Comparison of ENCODE assay signal across 9 cellular contexts in the genomic region with DNA sequence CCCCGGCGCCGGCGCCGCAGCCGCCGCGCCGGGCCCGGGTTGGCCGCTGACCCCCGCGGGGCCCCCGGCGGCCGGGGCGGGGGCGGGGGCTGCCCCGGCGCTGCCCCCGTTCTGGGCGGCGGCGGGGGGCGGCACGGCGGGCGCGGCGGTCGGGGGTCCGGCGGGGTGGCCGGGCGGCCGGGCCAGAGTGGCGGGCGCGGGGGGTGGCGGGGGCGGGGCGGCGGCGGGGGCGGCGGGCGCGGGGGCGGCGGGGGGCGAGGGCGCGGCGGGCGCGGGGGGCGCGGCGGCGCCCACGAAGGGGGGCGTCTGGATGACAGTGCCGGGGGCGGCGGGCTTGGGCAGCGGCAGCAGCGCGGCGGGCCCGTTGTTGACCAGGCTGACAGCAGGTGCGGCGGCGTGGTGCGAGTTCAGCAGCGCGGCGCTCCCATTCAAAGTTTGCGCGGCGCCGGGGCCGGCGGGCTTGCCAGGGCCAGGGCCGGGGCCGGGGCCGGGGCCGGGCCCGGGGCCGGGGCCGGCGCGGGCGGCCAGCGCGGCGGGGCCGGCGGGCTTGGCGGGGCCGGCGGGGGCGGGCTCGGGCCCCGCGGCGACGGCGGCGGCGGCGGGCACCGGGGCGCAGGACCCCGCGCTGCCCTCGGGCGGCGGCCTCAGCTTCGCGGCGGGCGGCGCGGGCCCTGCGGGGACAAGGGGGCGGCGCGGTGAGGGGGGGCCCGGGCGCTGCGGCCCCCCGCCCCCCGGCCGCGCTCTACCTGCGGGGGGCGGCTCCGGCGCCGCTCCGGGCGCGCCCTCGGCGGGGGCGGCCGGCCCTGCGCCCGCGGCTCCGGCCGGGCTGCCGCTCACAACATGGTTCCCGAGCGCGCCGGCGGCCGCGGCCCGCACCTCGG. TPM values are rescaled to one million over a fixed set of nuclear protein-coding genes. Genes with fewer than 3 reads are reported as not detected.
A peak's percentile ranks its signal among the peaks of the same experiment; 100 is the strongest.
DNase-seq lines count a peak whose midpoint lies in the region; ATAC-seq and TF ChIP-seq lines count a peak whose summit lies in the region.
"Had no signal": no experiment of that assay in that cellular context is flagged by ENCODE, and none has a peak within 500 bp of the region (broad histone marks: within the 10 kb centered on the region; RNA-seq: fewer than 3 reads in every experiment).

No MANE protein-coding gene starts in this region.

- peaks cover 2% of the 10 kb centered on the region for H3K27me3 Mint-ChIP-seq in activated T-helper 2 cell treated with anti-CD3 and anti-CD28 coated beads, Interferon-gamma antibody, Interleukin-2, Interleukin-4, amounts not matched to agents 10 μg/mL and 5 μg/mL and 100 μg/mL, durations not matched to agents 14 hours and 24 hours and 36 hours (ENCODE audit: low read depth)
- H3K27me3 Mint-ChIP-seq: activated naive CD8-positive, alpha-beta T cell had no signal

- no peaks in the 10 kb centered on the region for H3K36me3 ChIP-seq in mammary epithelial cell (ENCODE audit: insufficient read depth, low read length)
- H3K36me3 ChIP-seq in lower lobe of right lung = no peaks in the 10 kb centered on the region

- H3K9me3 ChIP-seq in mammary epithelial cell (replicated peaks; ENCODE audit: insufficient read depth, low read length) = peaks cover 3% of the 10 kb centered on the region
- no peaks in the 10 kb centered on the region for H3K9me3 ChIP-seq in lower lobe of right lung

- no peak overlapping the region for H3K4me3 Mint-ChIP-seq in activated T-helper 2 cell treated with anti-CD3 and anti-CD28 coated beads, Interferon-gamma antibody, Interleukin-2, Interleukin-4, amounts not matched to agents 10 μg/mL and 5 μg/mL and 100 μg/mL, durations not matched to agents 14 hours and 24 hours and 36 hours (ENCODE audit: low read depth)

- H4K20me1 ChIP-seq in mammary epithelial cell (ENCODE audit: insufficient read depth, low read length) = peaks cover 2% of the 10 kb centered on the region

- peaks cover 17% of the 10 kb centered on the region for H3K36me3 Mint-ChIP-seq in activated T-helper 2 cell treated with anti-CD3 and anti-CD28 coated beads, Interferon-gamma antibody, Interleukin-2, Interleukin-4, amounts not matched to agents 10 μg/mL and 5 μg/mL and 100 μg/mL, durations not matched to agents 14 hours and 24 hours and 36 hours (ENCODE audit: low read depth)
- H3K36me3 Mint-ChIP-seq: activated naive CD8-positive, alpha-beta T cell had no signal

- no TSS peak for BruUV-seq in mammary epithelial cell (replicated peaks; lab: Mats Ljungman, UMichigan)

- H3K4me2 ChIP-seq in mammary epithelial cell (ENCODE audit: insufficient read depth, low read depth, low read length) = peak overlapping the region; percentile 92

- dilution Hi-C loops in mammary epithelial cell (cut with HindIII; ENCODE audit: low sequenced_read_pairs) = loop anchor here (5.0 kb wide), 1 partner anchor 43 kb away; no protein-coding TSS in a partner anchor

- no peak overlapping the region for H3K27ac Mint-ChIP-seq in activated T-helper 2 cell treated with anti-CD3 and anti-CD28 coated beads, Interferon-gamma antibody, Interleukin-2, Interleukin-4, amounts not matched to agents 10 μg/mL and 5 μg/mL and 100 μg/mL, durations not matched to agents 14 hours and 24 hours and 36 hours

- no peak overlapping the region for H3K27ac ChIP-seq in mammary epithelial cell (ENCODE audit: insufficient read depth, low read depth, low read length)
- H3K27ac ChIP-seq in lower lobe of right lung = no peak overlapping the region

- peak overlapping the region; percentile 22 for H3K9ac ChIP-seq in mammary epithelial cell (ENCODE audit: insufficient read depth, low read length)

- peaks cover 46% of the 10 kb centered on the region for H3K79me2 ChIP-seq in mammary epithelial cell (ENCODE audit: insufficient read depth, low read length)

- DNase-seq in NCI-H146 (lab: John Stamatoyannopoulos, UW) (peak; percentile 59), NCI-H146 treated with DMSO at 0.1 percent for 48 hours (lab: John Stamatoyannopoulos, UW; ENCODE audit: unreplicated experiment) (no peak), HuH-7.5 (ENCODE audit: low spot score) (peak; percentile 71), mammary epithelial cell (no peak), lower lobe of right lung (no peak), activated gamma-delta T cell (lab: John Stamatoyannopoulos, UW) (no peak)
- no peak for DNase-seq in activated T-helper 2 cell treated with anti-CD3 and anti-CD28 coated beads, Interferon-gamma antibody, Interleukin-2, Interleukin-4, amounts not matched to agents 10 μg/mL and 5 μg/mL and 100 μg/mL, durations not matched to agents 14 hours and 24 hours and 36 hours (ENCODE audit: low spot score)

- intact Hi-C loops in mammary epithelial cell (cut with micrococcal nuclease) = no loop called here
- intact Hi-C loops in lower lobe of right lung (cut with DNase I) = no loop called here
- intact Hi-C loops in activated T-helper 2 cell treated with anti-CD3 and anti-CD28 coated beads, Interferon-gamma antibody, Interleukin-2, Interleukin-4, amounts not matched to agents 10 μg/mL and 5 μg/mL and 100 μg/mL, durations not matched to agents 14 hours and 24 hours and 36 hours (cut with micrococcal nuclease) = loop anchor here (5.0 kb wide), 1 partner anchor 237 kb away; the partner anchor contains the start of gene ADRM1

- no peaks in the 10 kb centered on the region for H3K9me3 Mint-ChIP-seq in activated T-helper 2 cell treated with anti-CD3 and anti-CD28 coated beads, Interferon-gamma antibody, Interleukin-2, Interleukin-4, amounts not matched to agents 10 μg/mL and 5 μg/mL and 100 μg/mL, durations not matched to agents 14 hours and 24 hours and 36 hours

- TF ChIP-seq CTCF in mammary epithelial cell (conservative IDR thresholded peaks at IDR 0.05 in 1 of 2, IDR thresholded peaks at IDR 0.05 in 1 of 2; ENCODE audit: extremely low read depth in 1 of 2, insufficient read depth in 1 of 2, low read depth in 1 of 2, low read length in 2 of 2) (no peak), lower lobe of right lung (IDR thresholded peaks at IDR 0.05) (no peak)

- H3K4me1 ChIP-seq in mammary epithelial cell (ENCODE audit: insufficient read depth, low read length) = peaks cover 23% of the 10 kb centered on the region
- H3K4me1 ChIP-seq in lower lobe of right lung = peaks cover 57% of the 10 kb centered on the region

- 0% methylated on average over 6 of the region's 162 CpGs for WGBS in mammary epithelial cell (ENCODE audit: low coverage, missing lambda C conversion rate)

- H3K4me3 ChIP-seq in mammary epithelial cell (replicated peaks in 1 of 3; ENCODE audit: insufficient read depth in 1 of 3, low read depth in 2 of 3, low read length in 3 of 3) = peak overlapping the region; percentile 37 to 78 (median 66)
- H3K4me3 ChIP-seq in lower lobe of right lung = peak overlapping the region; percentile 51

- CTCF ChIA-PET in mammary epithelial cell (lab: Charles Lee; ENCODE audit: low non-redundant PET) = no interaction called here

- in situ Hi-C loops in mammary epithelial cell (cut with MboI; ENCODE audit: low sequenced_read_pairs in 2 of 2) = no loop called here

- H3K27me3 ChIP-seq in mammary epithelial cell (ENCODE audit: insufficient read depth, low read length) (no peaks in the 10 kb centered on the region), lower lobe of right lung (ENCODE audit: low read depth) (no peaks in the 10 kb centered on the region)

- ATAC-seq in GM21619 (IDR thresholded peaks at IDR 0.05; ENCODE audit: unreplicated experiment) (peak; percentile 21), lower lobe of right lung (peak in 1 of 2 donors; percentile 17)

- peak overlapping the region; percentile 92 for H2AFZ ChIP-seq in mammary epithelial cell (ENCODE audit: low read depth, low read length)

- peaks cover 32% of the 10 kb centered on the region for H3K4me1 Mint-ChIP-seq in activated T-helper 2 cell treated with anti-CD3 and anti-CD28 coated beads, Interferon-gamma antibody, Interleukin-2, Interleukin-4, amounts not matched to agents 10 μg/mL and 5 μg/mL and 100 μg/mL, durations not matched to agents 14 hours and 24 hours and 36 hours (ENCODE audit: low read depth)

RNA-seq across cellular contexts. Expression of gene TAF4, which starts 0.7 kb away (rescaled TPM):
- total RNA-seq in mammary epithelial cell (10 to 100 TPM in 1 of 2 donors, 1 to 10 TPM in 1; 4.5 to 15.0 TPM), lower lobe of right lung (17.6 TPM)
- polyA plus RNA-seq in mammary epithelial cell = 4.4 TPM
- 10.4 TPM for polyA minus RNA-seq in mammary epithelial cell
- total RNA-seq in activated T-helper 2 cell treated with anti-CD3 and anti-CD28 coated beads, Interferon-gamma antibody, Interleukin-2, Interleukin-4, amounts not matched to agents 10 μg/mL and 5 μg/mL and 100 μg/mL, durations not matched to agents 14 hours and 24 hours and 36 hours = 23.6 and 26.9 TPM in 2 replicates

RNA-seq across cellular contexts. Expression of gene LSM14B, which starts 57.2 kb away (rescaled TPM):
- total RNA-seq in mammary epithelial cell (10 to 100 TPM; 31.5 to 36.3 TPM), lower lobe of right lung (36.8 TPM)
- 20.3 TPM for polyA plus RNA-seq in mammary epithelial cell
- polyA minus RNA-seq in mammary epithelial cell = 20.6 TPM
- 42.9 and 45.0 TPM in 2 replicates for total RNA-seq in activated T-helper 2 cell treated with anti-CD3 and anti-CD28 coated beads, Interferon-gamma antibody, Interleukin-2, Interleukin-4, amounts not matched to agents 10 μg/mL and 5 μg/mL and 100 μg/mL, durations not matched to agents 14 hours and 24 hours and 36 hours

Comparison
In these comparisons a context has a peak if more than half of its experiments do, and no peak if none do; other contexts are left out.
1. DNase-seq: peak in NCI-H146 (single experiment) and HuH-7.5 (single experiment); none in NCI-H146 treated with DMSO at 0.1 percent for 48 hours (single experiment), mammary epithelial cell (single experiment), lower lobe of right lung (single experiment), activated T-helper 2 cell treated with anti-CD3 and anti-CD28 coated beads, Interferon-gamma antibody, Interleukin-2, Interleukin-4, amounts not matched to agents 10 μg/mL and 5 μg/mL and 100 μg/mL, durations not matched to agents 14 hours and 24 hours and 36 hours (single experiment) and activated gamma-delta T cell (single experiment).